In genomic region chr1:234214129-234214910, GRCh38 we compare ENCODE assay signal across 8 cellular contexts.
DNase-seq lines count a peak whose midpoint lies in the region; ATAC-seq and TF ChIP-seq lines count a peak whose summit lies in the region.

No MANE protein-coding gene starts in this region.

- 1 to 2% methylated on average over 46 to 69 of the region's 69 CpGs for WGBS in lung, 2 donors

- TF ChIP-seq CTCF in GM13976 (IDR thresholded peaks at IDR 0.05; ENCODE audit: borderline replicate concordance, control extremely low read depth, extremely low read depth, insufficient read depth, missing control alignments), result no peak
- no peak for TF ChIP-seq CTCF in lung (IDR thresholded peaks at IDR 0.05; ENCODE audit: control extremely low read depth, extremely low read depth)

- H3K27ac ChIP-seq in lung (ENCODE audit: low read depth in 1 of 2, low read length in 1 of 2), result no peak overlapping the region

- in situ Hi-C loops in GM13976 (cut with MboI; ENCODE audit: low sequenced_read_pairs, unreplicated experiment), result loop anchor here (10.0 kb wide), 1 partner anchor 100 kb away; no protein-coding TSS in a partner anchor

- no peaks in the 10 kb centered on the region for H3K27me3 ChIP-seq in lung (ENCODE audit: control insufficient read depth, insufficient read depth)

- H3K36me3 ChIP-seq in lung (ENCODE audit: control insufficient read depth in 2 of 2, insufficient read depth in 2 of 2, low read length in 2 of 2), result no peaks in the 10 kb centered on the region

- peak; percentile 35 for ATAC-seq in HG02938 (IDR thresholded peaks at IDR 0.05; ENCODE audit: unreplicated experiment)
- peak; percentile 76 for ATAC-seq in SK-N-SH treated with all-trans-retinoic acid at 6 μM for 48 hours
- peak; percentile 84 for ATAC-seq in lung (ENCODE audit: insufficient read depth, low FRiP score)
- ATAC-seq in stimulated activated naive CD8-positive, alpha-beta T cell treated with anti-CD3 and anti-CD28 coated beads, Interleukin-15, amount 100 ng/mL, for 72 hours, result peak; percentile 70

- H3K4me3 ChIP-seq in lung, result peak overlapping the region; percentile 3

- peaks cover 0 to 7% of the 10 kb centered on the region in 2 donors for H3K9me3 Mint-ChIP-seq in stimulated activated naive CD8-positive, alpha-beta T cell treated with anti-CD3 and anti-CD28 coated beads, Interleukin-15, amount 100 ng/mL, for 72 hours

- peaks cover 17% of the 10 kb centered on the region for H3K27me3 Mint-ChIP-seq in stimulated activated naive CD8-positive, alpha-beta T cell treated with anti-CD3 and anti-CD28 coated beads, Interleukin-15, amount 100 ng/mL, for 72 hours

- peak overlapping the region in 1 of 2 donors; percentile 62 for H3K27ac Mint-ChIP-seq in stimulated activated naive CD8-positive, alpha-beta T cell treated with anti-CD3 and anti-CD28 coated beads, Interleukin-15, amount 100 ng/mL, for 72 hours

- H3K4me1 Mint-ChIP-seq in stimulated activated naive CD8-positive, alpha-beta T cell treated with anti-CD3 and anti-CD28 coated beads, Interleukin-15, amount 100 ng/mL, for 72 hours, result peaks cover 52% of the 10 kb centered on the region

- peak overlapping the region; percentile 78 to 93 for H3K4me3 Mint-ChIP-seq in stimulated activated naive CD8-positive, alpha-beta T cell treated with anti-CD3 and anti-CD28 coated beads, Interleukin-15, amount 100 ng/mL, for 72 hours

- peaks cover 0 to 5% of the 10 kb centered on the region in 2 donors for H3K9me3 ChIP-seq in lung (ENCODE audit: control insufficient read depth in 2 of 2, insufficient read depth in 1 of 2, low read length in 1 of 2)

- H3K4me1 ChIP-seq in lung (ENCODE audit: control insufficient read depth in 2 of 2, insufficient read depth in 2 of 2, low read length in 2 of 2), result peaks cover 0 to 6% of the 10 kb centered on the region in 2 donors

- DNase-seq in GM13976 (ENCODE audit: low spot score) (peak; percentile 65), cerebellum (ENCODE audit: low spot score) (peak; percentile 77), lung (ENCODE audit: low spot score) (peak; percentile 59), activated gamma-delta T cell treated with Interleukin-2 at 50 U/mL for 16 hours (no peak), ureter (ENCODE audit: low spot score) (no peak)
- peak; percentile 31 to 59 for DNase-seq in stimulated activated naive CD8-positive, alpha-beta T cell treated with anti-CD3 and anti-CD28 coated beads, Interleukin-15, amount 100 ng/mL, for 72 hours

TF ChIP-seq in SK-N-SH treated with all-trans-retinoic acid at 6 μM for 48 hours, 23 proteins besides CTCF, POLR2A, EP300 and RAD21:
- TF ChIP-seq CREB5 (CRISPR knock-in tag; IDR thresholded peaks at IDR 0.05; ENCODE audit: low read depth) (no peak), ESRRG (CRISPR knock-in tag; IDR thresholded peaks at IDR 0.05) (no peak), CSRNP3 (CRISPR knock-in tag; IDR thresholded peaks at IDR 0.05) (no peak), OSR1 (CRISPR knock-in tag; IDR thresholded peaks at IDR 0.05) (no peak), TSHZ2 (CRISPR knock-in tag; IDR thresholded peaks at IDR 0.05) (no peak), TCF4 (CRISPR knock-in tag; IDR thresholded peaks at IDR 0.05; ENCODE audit: borderline replicate concordance) (no peak), ZC3H10 (CRISPR knock-in tag; IDR thresholded peaks at IDR 0.05) (no peak), RARB (CRISPR knock-in tag; IDR thresholded peaks at IDR 0.05) (no peak), POU6F1 (CRISPR knock-in tag; IDR thresholded peaks at IDR 0.05; ENCODE audit: borderline replicate concordance, low read depth) (no peak)

Comparison
In these comparisons a context has a peak if more than half of its experiments do, and no peak if none do; other contexts are left out.
1. DNase-seq: peak in GM13976 (single experiment), cerebellum (single experiment), lung (single experiment) and stimulated activated naive CD8-positive, alpha-beta T cell treated with anti-CD3 and anti-CD28 coated beads, Interleukin-15, amount 100 ng/mL, for 72 hours (2 of 2); none in activated gamma-delta T cell treated with Interleukin-2 at 50 U/mL for 16 hours (single experiment) and ureter (single experiment).
2. Peak in every context shown above with its lines, with median percentiles within 50 percentile points of each other: ATAC-seq.